25 cellular contexts compared by ENCODE assay signal in the genomic region with DNA sequence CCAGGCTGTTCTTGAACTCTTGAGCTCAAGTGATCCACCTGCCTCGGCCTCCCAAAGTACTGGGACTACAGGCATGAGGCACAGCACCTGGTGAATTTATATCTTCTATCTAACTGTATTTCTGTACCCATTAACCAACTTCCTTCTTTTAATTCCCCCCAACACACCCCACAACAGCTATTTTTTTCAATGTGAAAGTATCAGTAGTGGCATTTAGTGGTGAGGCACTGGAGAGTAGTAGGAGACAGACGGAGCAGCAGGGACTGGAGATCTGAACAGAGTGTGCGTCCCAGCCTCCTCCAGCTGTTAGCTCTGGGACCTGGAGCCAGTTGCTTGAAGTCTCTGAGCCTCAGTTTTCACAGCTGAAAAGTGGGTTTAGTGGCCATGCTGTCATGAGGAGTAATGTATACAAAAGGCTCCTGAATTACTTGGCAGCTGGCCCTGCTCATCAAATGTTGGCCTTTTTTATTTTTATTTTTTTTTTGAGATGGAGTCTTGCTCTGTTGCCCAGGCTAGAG. TPM values are rescaled to one million over a fixed set of nuclear protein-coding genes. Genes with fewer than 3 reads are reported as not detected.
DNase-seq lines count a peak whose midpoint lies in the region; ATAC-seq, FAIRE-seq and TF ChIP-seq lines count a peak whose summit lies in the region.
"Had no signal": no experiment of that assay in that cellular context is flagged by ENCODE, and none has a peak within 500 bp of the region (broad histone marks: within the 10 kb centered on the region; RNA-seq: fewer than 3 reads in every experiment).

No MANE protein-coding gene starts in this region.

- intact Hi-C loops in right lobe of liver (cut with DNase I) = no loop called here
- intact Hi-C loops in transverse colon (cut with DNase I; ENCODE audit: low total_unique reads) = no loop called here

- TF ChIP-seq POLR2A in right lobe of liver (IDR thresholded peaks at IDR 0.05) (no peak), transverse colon (IDR thresholded peaks at IDR 0.05) (no peak), erythroblast (IDR thresholded peaks at IDR 0.05; ENCODE audit: low read length) (no peak)

- H3K4me1 ChIP-seq in right lobe of liver = peaks cover 0 to 47% (median 21%) of the 10 kb centered on the region in 4 donors
- H3K4me1 ChIP-seq in transverse colon = peaks cover 0 to 27% (median 8%) of the 10 kb centered on the region in 4 donors
- H3K4me1 ChIP-seq: tibial nerve had no signal

- H3K36me3 ChIP-seq in SU-DHL-6 (ENCODE audit: low read length) (no peaks in the 10 kb centered on the region), right lobe of liver (no peaks in the 10 kb centered on the region), transverse colon (no peaks in the 10 kb centered on the region), MG63 (no peaks in the 10 kb centered on the region)
- H3K36me3 ChIP-seq: pancreas, right atrium auricular region, tibial nerve had no signal

- H4K20me1 ChIP-seq in SU-DHL-6 (ENCODE audit: low read depth, low read length) = no peaks in the 10 kb centered on the region

- H3K4me2 ChIP-seq in SU-DHL-6 (ENCODE audit: low read depth, low read length, poor library complexity, severe bottlenecking) = peak overlapping the region; percentile 51
- H3K4me2 ChIP-seq: KMS-11 had no signal

- peak overlapping the region; percentile 72 for H2AFZ ChIP-seq in SU-DHL-6 (ENCODE audit: low read depth, low read length, severe bottlenecking)

- no peak for FAIRE-seq in frontal cortex (lab: Jason Lieb, UNC)
- FAIRE-seq: H1, pancreas had no signal

- H3K27me3 ChIP-seq in SU-DHL-6 (ENCODE audit: low read length) (no peaks in the 10 kb centered on the region), right lobe of liver (no peaks in the 10 kb centered on the region), transverse colon (no peaks in the 10 kb centered on the region), MG63 (no peaks in the 10 kb centered on the region)
- H3K27me3 ChIP-seq: pancreas, right atrium auricular region, tibial nerve had no signal

- TF ChIP-seq EP300 in transverse colon (IDR thresholded peaks at IDR 0.05; ENCODE audit: low read depth) = no peak

- peaks cover 45% of the 10 kb centered on the region for H3F3A ChIP-seq in SU-DHL-6 (ENCODE audit: insufficient read depth)

- H3K4me3 Mint-ChIP-seq in activated naive CD4-positive, alpha-beta T cell treated with anti-CD3 and anti-CD28 coated beads, Interleukin-2, amount 50 U/mL, for 24 hours = no peak overlapping the region
- H3K4me3 Mint-ChIP-seq in activated naive CD4-positive, alpha-beta T cell treated with anti-CD3 and anti-CD28 coated beads, Interleukin-2, amount 10 ng/mL, durations not matched to agents 7 days and 5 days = no peak overlapping the region
- H3K4me3 Mint-ChIP-seq: activated naive CD8-positive, alpha-beta T cell treated with anti-CD3 and anti-CD28 coated beads, Interleukin-2, amount 50 U/mL, for 24 hours; nephron had no signal

- no peak for DNase-seq in activated naive CD4-positive, alpha-beta T cell treated with anti-CD3 and anti-CD28 coated beads, Interleukin-2, amount 10 ng/mL, durations not matched to agents 7 days and 5 days
- DNase-seq in right lobe of liver (no peak), transverse colon (no peak), MG63 (no peak), erythroblast (lab: John Stamatoyannopoulos, UW) (no peak), frontal cortex (ENCODE audit: low spot score in 2 of 2) (no peak)
- DNase-seq: 8988T; activated effector memory CD4-positive, alpha-beta T cell treated with Interleukin-2 at 50 U/mL for 16 hours; activated naive CD8-positive, alpha-beta T cell treated with anti-CD3 and anti-CD28 coated beads, Interleukin-2, amount 50 U/mL, for 24 hours; DND-41; left cardiac atrium; NCI-H1048; NCI-H1930; stimulated activated CD4-positive, alpha-beta T cell treated with anti-CD3 and anti-CD28 coated beads, Interleukin-4, amount 100 ng/mL, for 24 hours; stimulated activated naive CD4-positive, alpha-beta T cell treated with Interleukin-2 at 50 U/mL for 16 hours; T-helper 9 cell had no signal

- no peak for TF ChIP-seq CTCF in SU-DHL-6 (IDR thresholded peaks at IDR 0.05; ENCODE audit: insufficient read depth, low read length, poor library complexity, severe bottlenecking)
- no peak for TF ChIP-seq CTCF in right lobe of liver (IDR thresholded peaks at IDR 0.05)
- no peak for TF ChIP-seq CTCF in transverse colon (IDR thresholded peaks at IDR 0.05)

- H3K36me3 Mint-ChIP-seq in activated naive CD4-positive, alpha-beta T cell treated with anti-CD3 and anti-CD28 coated beads, Interleukin-2, amount 50 U/mL, for 24 hours = no peaks in the 10 kb centered on the region
- H3K36me3 Mint-ChIP-seq in activated naive CD4-positive, alpha-beta T cell treated with anti-CD3 and anti-CD28 coated beads, Interleukin-2, amount 10 ng/mL, durations not matched to agents 7 days and 5 days = no peaks in the 10 kb centered on the region

- H3K79me2 ChIP-seq in SU-DHL-6 (ENCODE audit: insufficient read depth, low read length) = no peaks in the 10 kb centered on the region

- H3K27me3 Mint-ChIP-seq in activated naive CD4-positive, alpha-beta T cell treated with anti-CD3 and anti-CD28 coated beads, Interleukin-2, amount 50 U/mL, for 24 hours = no peaks in the 10 kb centered on the region
- H3K27me3 Mint-ChIP-seq in activated naive CD4-positive, alpha-beta T cell treated with anti-CD3 and anti-CD28 coated beads, Interleukin-2, amount 10 ng/mL, durations not matched to agents 7 days and 5 days = peaks cover 5% of the 10 kb centered on the region
- H3K27me3 Mint-ChIP-seq: activated naive CD8-positive, alpha-beta T cell treated with anti-CD3 and anti-CD28 coated beads, Interleukin-2, amount 50 U/mL, for 24 hours had no signal

- H3K4me3 ChIP-seq in SU-DHL-6 (ENCODE audit: insufficient read depth, low read length, poor library complexity, severe bottlenecking) (no peak overlapping the region), right lobe of liver (no peak overlapping the region), transverse colon (no peak overlapping the region), MG63 (no peak overlapping the region)
- H3K4me3 ChIP-seq: pancreas, right atrium auricular region, tibial nerve had no signal

- peak overlapping the region; percentile 55 for H3K27ac Mint-ChIP-seq in activated naive CD4-positive, alpha-beta T cell treated with anti-CD3 and anti-CD28 coated beads, Interleukin-2, amount 50 U/mL, for 24 hours
- H3K27ac Mint-ChIP-seq in activated naive CD4-positive, alpha-beta T cell treated with anti-CD3 and anti-CD28 coated beads, Interleukin-2, amount 10 ng/mL, durations not matched to agents 7 days and 5 days = no peak overlapping the region
- H3K27ac Mint-ChIP-seq: activated naive CD8-positive, alpha-beta T cell treated with anti-CD3 and anti-CD28 coated beads, Interleukin-2, amount 50 U/mL, for 24 hours; nephron had no signal

- no peaks in the 10 kb centered on the region for H3K9me2 ChIP-seq in SU-DHL-6 (replicated peaks; ENCODE audit: insufficient read depth, low read length)

- in situ Hi-C loops in transverse colon (cut with MboI; ENCODE audit: low pct_ligation_motif_present in 1 of 4, low pct_unique_long_range_greater_than_20kb in 1 of 4, low sequenced_read_pairs in 3 of 4) = no loop called here

- CTCF ChIA-PET in activated naive CD4-positive, alpha-beta T cell treated with anti-CD3 and anti-CD28 coated beads, Interleukin-2, amount 10 ng/mL, durations not matched to agents 7 days and 5 days (lab: Charles Lee) = interaction anchor here (0.6 kb wide), 1 partner anchor 48 kb away, joined by 3 read pairs; no protein-coding TSS in a partner anchor

- H3K27ac ChIP-seq in SU-DHL-6 (ENCODE audit: low read depth, low read length) (peak overlapping the region; percentile 78), right lobe of liver (peak overlapping the region in 2 of 3 donors; percentile 46 to 71), transverse colon (peak overlapping the region; percentile 56 to 84 (median 80))
- H3K27ac ChIP-seq: epithelial cell of prostate, KMS-11, right atrium auricular region, tibial nerve had no signal

- ATAC-seq in right lobe of liver = no peak

- no peaks in the 10 kb centered on the region for H3K9me3 Mint-ChIP-seq in activated naive CD4-positive, alpha-beta T cell treated with anti-CD3 and anti-CD28 coated beads, Interleukin-2, amount 50 U/mL, for 24 hours
- H3K9me3 Mint-ChIP-seq in activated naive CD4-positive, alpha-beta T cell treated with anti-CD3 and anti-CD28 coated beads, Interleukin-2, amount 10 ng/mL, durations not matched to agents 7 days and 5 days = no peaks in the 10 kb centered on the region
- H3K9me3 Mint-ChIP-seq: activated naive CD8-positive, alpha-beta T cell treated with anti-CD3 and anti-CD28 coated beads, Interleukin-2, amount 50 U/mL, for 24 hours; nephron had no signal

- peaks cover 47% of the 10 kb centered on the region for H3K4me1 Mint-ChIP-seq in activated naive CD4-positive, alpha-beta T cell treated with anti-CD3 and anti-CD28 coated beads, Interleukin-2, amount 50 U/mL, for 24 hours
- H3K4me1 Mint-ChIP-seq in activated naive CD4-positive, alpha-beta T cell treated with anti-CD3 and anti-CD28 coated beads, Interleukin-2, amount 10 ng/mL, durations not matched to agents 7 days and 5 days = peaks cover 18% of the 10 kb centered on the region
- H3K4me1 Mint-ChIP-seq: nephron had no signal

- H3K9me3 ChIP-seq in SU-DHL-6 (ENCODE audit: insufficient read depth, low read length) (no peaks in the 10 kb centered on the region), right lobe of liver (no peaks in the 10 kb centered on the region), transverse colon (no peaks in the 10 kb centered on the region), MG63 (no peaks in the 10 kb centered on the region)
- H3K9me3 ChIP-seq: pancreas, right atrium auricular region, tibial nerve had no signal

- H3K9ac ChIP-seq in SU-DHL-6 (ENCODE audit: low read length) = peak overlapping the region; percentile 41
- H3K9ac ChIP-seq: KMS-11 had no signal

- WGBS in right lobe of liver (ENCODE audit: insufficient coverage, low coverage, low lambda C conversion rate, missing lambda C conversion rate) = 65% methylated on average over 2 of the region's 3 CpGs
- WGBS in transverse colon (ENCODE audit: low coverage in 1 of 2), 2 donors = 59 to 88% methylated on average over 2 to 3 of the region's 3 CpGs

RNA-seq across cellular contexts. Expression of a gene that starts 11.0 kb away (rescaled TPM):
- total RNA-seq in right lobe of liver = 10 to 100 TPM in 5 of 6 experiments, 1 to 10 TPM in 1; 9.7 to 54.1 (median 23.6) TPM
- 100 to 1,000 TPM in 2 of 4 donors, 10 to 100 TPM in 2; 77.0 to 230 (median 96.7) TPM for total RNA-seq in transverse colon
- 10.3 and 11.8 TPM in 2 replicates for total RNA-seq in MG63 (2014; rRNA removed; shearing (Covaris generic); ENCODE audit: low replicate concordance)
- total RNA-seq in frontal cortex = 5.7 TPM

RNA-seq across cellular contexts. Expression of a gene that starts 54.2 kb away (rescaled TPM):
- total RNA-seq in right lobe of liver (10 to 100 TPM; 10.6 to 19.1 (median 13.9) TPM), transverse colon (100 to 1,000 TPM in 1 of 4 donors, 10 to 100 TPM in 3; 20.6 to 249 (median 26.3) TPM), frontal cortex (11.4 TPM)
- total RNA-seq in MG63 (2014; rRNA removed; shearing (Covaris generic); ENCODE audit: low replicate concordance) = 23.3 and 38.9 TPM in 2 replicates
